In the genomic region with DNA sequence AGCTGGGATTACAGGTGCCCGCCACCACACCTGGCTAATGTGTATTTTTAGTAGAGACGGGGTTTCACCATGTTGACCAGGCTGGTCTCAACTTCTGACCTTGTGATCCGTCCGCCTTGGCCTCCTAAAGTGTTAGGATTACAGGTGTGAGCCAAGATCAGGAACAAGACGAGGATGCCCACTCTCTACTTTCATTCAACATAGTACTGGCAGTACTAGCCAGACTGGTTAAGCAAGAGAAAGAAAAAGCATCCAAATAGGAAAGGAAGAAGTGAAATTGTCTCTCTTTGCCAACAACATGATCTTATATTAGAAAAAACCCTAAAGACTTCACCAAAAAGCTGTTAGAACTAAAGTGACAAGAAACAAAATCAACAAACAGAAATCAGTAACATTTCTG, we compare ENCODE assay signal across 24 cellular contexts.
"Had no signal": no experiment of that assay in that cellular context is flagged by ENCODE, and none has a peak within 500 bp of the region (broad histone marks: within the 10 kb centered on the region; RNA-seq: fewer than 3 reads in every experiment).

No MANE protein-coding gene starts in this region.

- H3K4me1 ChIP-seq: lower lobe of right lung, parathyroid adenoma, sigmoid colon, testis, tibial artery, upper lobe of left lung had no signal

- H3K27me3 ChIP-seq: esophagus squamous epithelium, sigmoid colon, testis, tibial artery, upper lobe of left lung had no signal

- H3K9ac ChIP-seq: parathyroid adenoma had no signal

- H3K36me3 Mint-ChIP-seq: natural killer cell had no signal

- H3K9me3 ChIP-seq: esophagus squamous epithelium, lower lobe of right lung, sigmoid colon, testis, tibial artery, upper lobe of left lung had no signal

- H3K27me3 Mint-ChIP-seq: effector memory CD8-positive, alpha-beta T cell; progenitor cell of endocrine pancreas had no signal

- H3K9me3 Mint-ChIP-seq: effector memory CD8-positive, alpha-beta T cell; natural killer cell; neural crest cell; stimulated activated effector memory CD8-positive, alpha-beta T cell treated with anti-CD3 and anti-CD28 coated beads, Interleukin-12 subunit alpha, Interleukin-12 subunit beta, amount 100 ng/mL, for 72 hours had no signal

- FAIRE-seq: endometrium, keratinocyte, urothelium cell line had no signal

- H2AFZ ChIP-seq: parathyroid adenoma had no signal

- DNase-seq: cortex of kidney; effector memory CD8-positive, alpha-beta T cell; erythroblast; esophagus squamous epithelium; foreskin melanocyte; left ventricle myocardium superior; lower lobe of right lung; natural killer cell; right cardiac atrium; sigmoid colon; stimulated activated CD4-positive, alpha-beta T cell treated with anti-CD3 and anti-CD28 coated beads, Interleukin-2, amount 100 ng/mL, for 24 hours; stimulated activated CD4-positive, alpha-beta T cell treated with anti-CD3 and anti-CD28 coated beads, Interleukin-4, amount 100 ng/mL, for 24 hours; stimulated activated naive CD8-positive, alpha-beta T cell treated with anti-CD3 and anti-CD28 coated beads, Interleukin-15, Interleukin-2, amounts not matched to agents 100 U/mL and 50 U/mL, for 24 hours; substantia nigra; testis; tibial artery; upper lobe of left lung had no signal

- H3K27ac Mint-ChIP-seq: stimulated activated effector memory CD8-positive, alpha-beta T cell treated with anti-CD3 and anti-CD28 coated beads, Interleukin-12 subunit alpha, Interleukin-12 subunit beta, amount 100 ng/mL, for 72 hours had no signal

- ATAC-seq: effector memory CD8-positive, alpha-beta T cell; left ventricle myocardium superior; lower lobe of right lung; natural killer cell; right cardiac atrium; stimulated activated naive CD8-positive, alpha-beta T cell treated with anti-CD3 and anti-CD28 coated beads, Interleukin-15, Interleukin-2, amounts not matched to agents 100 U/mL and 50 U/mL, for 24 hours had no signal

- H3K27ac ChIP-seq: esophagus squamous epithelium, lower lobe of right lung, parathyroid adenoma, sigmoid colon, testis, tibial artery, upper lobe of left lung had no signal

- H3K4me3 Mint-ChIP-seq: effector memory CD8-positive, alpha-beta T cell; natural killer cell; neural crest cell; stimulated activated effector memory CD8-positive, alpha-beta T cell treated with anti-CD3 and anti-CD28 coated beads, Interleukin-12 subunit alpha, Interleukin-12 subunit beta, amount 100 ng/mL, for 72 hours had no signal

- H3K4me3 ChIP-seq: esophagus squamous epithelium, lower lobe of right lung, sigmoid colon, testis, tibial artery, upper lobe of left lung had no signal

- H3K79me2 ChIP-seq: parathyroid adenoma had no signal

- H3K4me1 Mint-ChIP-seq: natural killer cell; stimulated activated effector memory CD8-positive, alpha-beta T cell treated with anti-CD3 and anti-CD28 coated beads, Interleukin-12 subunit alpha, Interleukin-12 subunit beta, amount 100 ng/mL, for 72 hours had no signal
